ENCODE assay signal across 21 cellular contexts in the genomic region with DNA sequence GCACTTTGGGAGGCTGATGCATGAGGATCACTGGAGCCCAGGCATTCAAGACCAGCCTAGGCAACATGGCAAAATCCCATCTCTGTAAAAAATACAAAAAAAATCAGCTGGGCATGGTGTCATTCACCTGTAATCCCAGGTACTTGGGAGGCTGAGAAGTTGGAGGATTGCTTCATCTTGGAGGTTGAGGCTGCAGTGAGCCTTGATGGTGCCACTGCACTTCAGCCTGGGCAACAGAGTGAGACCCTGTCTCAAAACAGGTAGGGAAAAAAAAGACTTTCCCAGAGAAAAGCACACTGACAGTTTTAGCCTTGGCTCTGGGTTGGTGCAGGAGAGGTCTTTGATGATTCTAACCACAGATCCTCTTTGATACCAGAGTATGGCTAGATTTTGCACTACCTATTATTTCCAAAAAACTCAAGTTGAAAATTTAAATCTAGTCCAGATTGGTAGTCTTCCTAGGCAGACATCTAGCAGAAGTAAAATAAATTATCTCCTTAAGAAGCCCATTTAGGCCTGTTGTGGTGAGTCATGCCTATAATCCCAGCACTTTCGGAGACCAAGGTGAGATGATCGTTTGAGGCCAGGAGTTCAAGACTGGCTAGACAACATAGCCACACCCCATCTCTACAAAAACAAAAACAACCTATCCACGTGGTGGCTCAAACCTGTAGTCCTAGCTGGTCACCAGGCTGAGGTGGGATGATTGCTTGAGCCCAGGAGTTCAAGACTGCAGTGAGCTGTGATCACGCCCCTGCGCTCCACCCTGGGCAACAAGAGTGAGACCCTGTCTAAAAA. TPM values are rescaled to one million over a fixed set of nuclear protein-coding genes. Genes with fewer than 3 reads are reported as not detected.
A peak's percentile ranks its signal among the peaks of the same experiment; 100 is the strongest.
DNase-seq lines count a peak whose midpoint lies in the region; ATAC-seq, FAIRE-seq and TF ChIP-seq lines count a peak whose summit lies in the region.
"Had no signal": no experiment of that assay in that cellular context is flagged by ENCODE, and none has a peak within 500 bp of the region (broad histone marks: within the 10 kb centered on the region; RNA-seq: fewer than 3 reads in every experiment).

No MANE protein-coding gene starts in this region.

- BruUV-seq in Calu3 (replicated peaks; lab: Mats Ljungman, UMichigan) = no TSS peak

- H3K36me3 ChIP-seq in keratinocyte (ENCODE audit: control insufficient read depth in 2 of 2, extremely low read depth in 1 of 2, insufficient read depth in 2 of 2, low read length in 2 of 2) (peaks cover 8 to 9% of the 10 kb centered on the region in 2 experiments), WERI-Rb-1 (peaks cover 17% of the 10 kb centered on the region)

- H3K27me3 Mint-ChIP-seq in stimulated activated naive CD8-positive, alpha-beta T cell treated with anti-CD3 and anti-CD28 coated beads, Interleukin-15, amount 100 ng/mL, for 72 hours = no peaks in the 10 kb centered on the region
- no peaks in the 10 kb centered on the region for H3K27me3 Mint-ChIP-seq in Calu3 (ENCODE audit: unreplicated experiment)
- H3K27me3 Mint-ChIP-seq: CD4-positive, alpha-beta memory T cell had no signal

- no peaks in the 10 kb centered on the region for H3K9me3 Mint-ChIP-seq in stimulated activated naive CD8-positive, alpha-beta T cell treated with anti-CD3 and anti-CD28 coated beads, Interleukin-15, amount 100 ng/mL, for 72 hours
- H3K9me3 Mint-ChIP-seq in activated naive CD4-positive, alpha-beta T cell treated with anti-CD3 and anti-CD28 coated beads, Interleukin-2, amount 50 U/mL, for 72 hours = no peaks in the 10 kb centered on the region
- no peaks in the 10 kb centered on the region for H3K9me3 Mint-ChIP-seq in Calu3 (ENCODE audit: low read depth, unreplicated experiment)

- H3K36me3 Mint-ChIP-seq in activated naive CD4-positive, alpha-beta T cell treated with anti-CD3 and anti-CD28 coated beads, Interleukin-2, amount 50 U/mL, for 72 hours = peaks cover 4 to 9% of the 10 kb centered on the region in 2 donors
- peaks cover 15% of the 10 kb centered on the region for H3K36me3 Mint-ChIP-seq in Calu3 (ENCODE audit: insufficient read depth, unreplicated experiment)

- peak overlapping the region; percentile 27 to 53 for H3K27ac Mint-ChIP-seq in stimulated activated naive CD8-positive, alpha-beta T cell treated with anti-CD3 and anti-CD28 coated beads, Interleukin-15, amount 100 ng/mL, for 72 hours
- H3K27ac Mint-ChIP-seq in activated naive CD4-positive, alpha-beta T cell treated with anti-CD3 and anti-CD28 coated beads, Interleukin-2, amount 50 U/mL, for 72 hours = no peak overlapping the region
- H3K27ac Mint-ChIP-seq in Calu3 (ENCODE audit: unreplicated experiment) = no peak overlapping the region

- H3K9me1 ChIP-seq in keratinocyte (ENCODE audit: control insufficient read depth, extremely low read depth, insufficient read depth, low read length) = no peaks in the 10 kb centered on the region

- H3K4me3 ChIP-seq in keratinocyte (ENCODE audit: control insufficient read depth in 2 of 3, extremely low read depth in 1 of 3, insufficient read depth in 2 of 3, low read depth in 1 of 3, low read length in 3 of 3) (no peak overlapping the region), WERI-Rb-1 (ENCODE audit: low read depth, low read length) (no peak overlapping the region)
- H3K4me3 ChIP-seq: esophagus squamous epithelium, left lung, SJSA1, vagina had no signal

- intact Hi-C loops in Calu3 (cut with micrococcal nuclease; ENCODE audit: unreplicated experiment) = no loop called here

- CTCF ChIA-PET in Calu3 (lab: Charles Lee) = no interaction called here

- no peak for ATAC-seq in stimulated activated naive CD8-positive, alpha-beta T cell treated with anti-CD3 and anti-CD28 coated beads, Interleukin-15, amount 100 ng/mL, for 72 hours
- no peak for ATAC-seq in stimulated activated naive CD8-positive, alpha-beta T cell treated with anti-CD3 and anti-CD28 coated beads, Interleukin-15, Interleukin-2, amounts not matched to agents 100 U/mL and 50 U/mL, for 24 hours
- no peak for ATAC-seq in activated naive CD4-positive, alpha-beta T cell treated with anti-CD3 and anti-CD28 coated beads, Interleukin-2, amount 50 U/mL, for 72 hours
- ATAC-seq: left lung had no signal

- FAIRE-seq in keratinocyte (lab: Jason Lieb, UNC) = no peak
- FAIRE-seq: GM12892 had no signal

- no peak overlapping the region for H3K9ac ChIP-seq in keratinocyte (ENCODE audit: control insufficient read depth, extremely low read depth, insufficient read depth, low read length)

- H3K27ac ChIP-seq in keratinocyte (ENCODE audit: control insufficient read depth, insufficient read depth, low read length) (peak overlapping the region; percentile 16), WERI-Rb-1 (no peak overlapping the region)
- H3K27ac ChIP-seq: SJSA1, vagina, VCaP had no signal

- H3K27me3 ChIP-seq in keratinocyte (ENCODE audit: control insufficient read depth, extremely low read depth, insufficient read depth, low read length) (no peaks in the 10 kb centered on the region), WERI-Rb-1 (ENCODE audit: insufficient read depth, low read depth, severe bottlenecking) (no peaks in the 10 kb centered on the region)
- H3K27me3 ChIP-seq: esophagus squamous epithelium, left lung, SJSA1, vagina had no signal

- peaks cover 16% of the 10 kb centered on the region for H4K20me1 ChIP-seq in keratinocyte (ENCODE audit: control insufficient read depth, extremely low read depth, insufficient read depth, low read length)

- no peak for DNase-seq in stimulated activated naive CD8-positive, alpha-beta T cell treated with anti-CD3 and anti-CD28 coated beads, Interleukin-15, amount 100 ng/mL, for 72 hours
- DNase-seq in stimulated activated naive CD8-positive, alpha-beta T cell treated with anti-CD3 and anti-CD28 coated beads, Interleukin-15, Interleukin-2, amounts not matched to agents 100 U/mL and 50 U/mL, for 24 hours = no peak
- DNase-seq in amniotic epithelial cell (ENCODE audit: low read depth) = peak; percentile 17
- no peak for DNase-seq in keratinocyte (ENCODE audit: low read depth, low spot score)
- no peak for DNase-seq in WERI-Rb-1
- no peak for DNase-seq in activated naive CD4-positive, alpha-beta T cell treated with anti-CD3 and anti-CD28 coated beads, Interleukin-2, amount 50 U/mL, for 72 hours (ENCODE audit: low spot score in 2 of 2)
- DNase-seq in NOMO-1 treated with dmso at 0.1 percent for 144 hours (lab: John Stamatoyannopoulos, UW; ENCODE audit: unreplicated experiment) = no peak
- no peak for DNase-seq in Calu3
- DNase-seq: activated naive CD4-positive, alpha-beta T cell treated with Interleukin-2 at 50 U/mL for 16 hours; CD4-positive, alpha-beta memory T cell; central memory CD4-positive, alpha-beta T cell; esophagus squamous epithelium; left lung; NCI-H1694; occipital lobe; substantia nigra; T-helper 2 cell had no signal

- H3K9me3 ChIP-seq in keratinocyte (ENCODE audit: control insufficient read depth, low read depth, low read length) = no peaks in the 10 kb centered on the region
- no peaks in the 10 kb centered on the region for H3K9me3 ChIP-seq in WERI-Rb-1 (ENCODE audit: severe bottlenecking)
- H3K9me3 ChIP-seq: esophagus squamous epithelium, left lung, SJSA1, vagina had no signal

- H3K4me1 ChIP-seq in keratinocyte (ENCODE audit: control insufficient read depth, extremely low read depth, insufficient read depth, low read length) = no peaks in the 10 kb centered on the region
- H3K4me1 ChIP-seq: SJSA1, vagina had no signal

- H3K4me1 Mint-ChIP-seq in stimulated activated naive CD8-positive, alpha-beta T cell treated with anti-CD3 and anti-CD28 coated beads, Interleukin-15, amount 100 ng/mL, for 72 hours = peaks cover 38% of the 10 kb centered on the region
- H3K4me1 Mint-ChIP-seq in Calu3 (ENCODE audit: low read depth, unreplicated experiment) = no peaks in the 10 kb centered on the region

- dilution Hi-C loops in keratinocyte (cut with MboI; ENCODE audit: extremely low pct_ligation_motif_present, low sequenced_read_pairs) = no loop called here

- peaks cover 92% of the 10 kb centered on the region for H3K79me2 ChIP-seq in keratinocyte (ENCODE audit: control insufficient read depth, insufficient read depth, low read length)

- no peak overlapping the region for H3K4me3 Mint-ChIP-seq in stimulated activated naive CD8-positive, alpha-beta T cell treated with anti-CD3 and anti-CD28 coated beads, Interleukin-15, amount 100 ng/mL, for 72 hours
- H3K4me3 Mint-ChIP-seq in Calu3 (ENCODE audit: low read depth, unreplicated experiment) = no peak overlapping the region
- H3K4me3 Mint-ChIP-seq: CD4-positive, alpha-beta memory T cell had no signal

- no peak overlapping the region for H2AFZ ChIP-seq in keratinocyte (ENCODE audit: control insufficient read depth, low read length)

- H3K4me2 ChIP-seq in keratinocyte (ENCODE audit: control insufficient read depth, extremely low read depth, insufficient read depth, low read depth, low read length) = no peak overlapping the region

- TF ChIP-seq CTCF in keratinocyte (optimal IDR thresholded peaks at IDR 0.05 in 1 of 3, IDR thresholded peaks at IDR 0.05 in 1 of 3, conservative IDR thresholded peaks at IDR 0.05 in 1 of 3; ENCODE audit: extremely low read depth in 1 of 3, insufficient read depth in 2 of 3, low read length in 3 of 3) (no peak), WERI-Rb-1 (IDR thresholded peaks at IDR 0.05; ENCODE audit: low read depth, low read length) (no peak), Calu3 (IDR thresholded peaks at IDR 0.05; ENCODE audit: unreplicated experiment) (no peak)

RNA-seq across cellular contexts. Expression of a gene that starts 18.6 kb away (rescaled TPM):
- 20.5 to 33.2 TPM (median 29.7 TPM) in 3 replicates for polyA plus RNA-seq in keratinocyte
- 29.4 TPM for polyA plus RNA-seq in keratinocyte (2011; ENCODE audit: low read depth)
- 12.5 and 30.0 TPM in 2 replicates for polyA plus RNA-seq in keratinocyte (2011; cell fraction: cytosol; rRNA removed)
- polyA plus RNA-seq in keratinocyte (2011; cell fraction: nucleus; rRNA removed) = 35.2 and 42.6 TPM in 2 replicates
- polyA plus RNA-seq in keratinocyte (2012; ENCODE audit: low replicate concordance) = 16.6 and 26.3 TPM in 2 replicates
- polyA minus RNA-seq in keratinocyte = 10.2 to 53.4 TPM (median 30.8 TPM) in 3 replicates
- 29.9 TPM for polyA minus RNA-seq in keratinocyte (2011; cell fraction: cytosol; rRNA and poly(A)+ RNA removed)
- 34.4 and 74.0 TPM in 2 replicates for polyA minus RNA-seq in keratinocyte (2011; cell fraction: nucleus; rRNA and poly(A)+ RNA removed)
- total RNA-seq in activated naive CD4-positive, alpha-beta T cell treated with anti-CD3 and anti-CD28 coated beads, Interleukin-2, amount 50 U/mL, for 72 hours = 10 to 100 TPM; 52.3 to 58.9 TPM
- total RNA-seq in Calu3 (2022) = 57.7 and 67.6 TPM in 2 replicates

RNA-seq across cellular contexts. Expression of a gene that starts 22.9 kb away (rescaled TPM):
- not detected in 3 replicates for polyA plus RNA-seq in keratinocyte
- polyA plus RNA-seq in keratinocyte (2011; ENCODE audit: low read depth) = not detected
- not detected in 2 replicates for polyA plus RNA-seq in keratinocyte (2011; cell fraction: cytosol; rRNA removed)
- polyA plus RNA-seq in keratinocyte (2011; cell fraction: nucleus; rRNA removed) = not detected in 2 replicates
- 0.03 and 0.05 TPM in 2 replicates for polyA plus RNA-seq in keratinocyte (2012; ENCODE audit: low replicate concordance)
- not detected in 3 replicates for polyA minus RNA-seq in keratinocyte
- not detected for polyA minus RNA-seq in keratinocyte (2011; cell fraction: cytosol; rRNA and poly(A)+ RNA removed)
- polyA minus RNA-seq in keratinocyte (2011; cell fraction: nucleus; rRNA and poly(A)+ RNA removed) = not detected in 2 replicates
- total RNA-seq in activated naive CD4-positive, alpha-beta T cell treated with anti-CD3 and anti-CD28 coated beads, Interleukin-2, amount 50 U/mL, for 72 hours = under 1 TPM in 1 of 2 donors, not detected in 1; 0.02 TPM
- not detected in 2 replicates for total RNA-seq in Calu3 (2022)
- total RNA-seq: CD4-positive, alpha-beta memory T cell; esophagus squamous epithelium; left lung; occipital lobe; vagina had no signal

Comparison
In these comparisons a context has a peak if more than half of its experiments do, and no peak if none do; other contexts are left out.
1. H3K27ac Mint-ChIP-seq: peak in stimulated activated naive CD8-positive, alpha-beta T cell treated with anti-CD3 and anti-CD28 coated beads, Interleukin-15, amount 100 ng/mL, for 72 hours (2 of 2); none in activated naive CD4-positive, alpha-beta T cell treated with anti-CD3 and anti-CD28 coated beads, Interleukin-2, amount 50 U/mL, for 72 hours (0 of 2) and Calu3 (single experiment).